1 cellular context compared by ENCODE assay signal in genomic region chr1:167641786-167642500, GRCh38.
A peak's percentile ranks its signal among the peaks of the same experiment; 100 is the strongest.
TF ChIP-seq lines count a peak whose summit lies in the region.

No MANE protein-coding gene starts in this region.

TF ChIP-seq in K562, 482 proteins besides CTCF, POLR2A, EP300 and RAD21 (continued from another document):
- TF ChIP-seq ZBTB33 (CRISPR knock-in tag; IDR thresholded peaks at IDR 0.05), result no peak
- no peak for TF ChIP-seq ZSCAN29 (IDR thresholded peaks at IDR 0.05)
- TF ChIP-seq BRCA1 (IDR thresholded peaks at IDR 0.05), result no peak
- no peak for TF ChIP-seq BRCA1 (CRISPR knock-in tag; IDR thresholded peaks at IDR 0.05)
- TF ChIP-seq JUND (IDR thresholded peaks at IDR 0.05; ENCODE audit: borderline replicate concordance, low read depth, low read length), result peak; percentile 24; the same call in 1 of the 2 replicates
- 0 out of 3 replicates have a peak, but pooled peaks have one; percentile 39 for TF ChIP-seq JUND (tag; IDR thresholded peaks at IDR 0.05; ENCODE audit: borderline replicate concordance, low read depth, low read length)
- TF ChIP-seq ZEB2 (IDR thresholded peaks at IDR 0.05), result no peak
- TF ChIP-seq SMAD4 (CRISPR knock-in tag; conservative IDR thresholded peaks at IDR 0.05), result 0 out of 2 replicates have a peak, but pooled peaks have one; percentile 20
- no peak for TF ChIP-seq GABPA (tag; conservative IDR thresholded peaks at IDR 0.05; ENCODE audit: low read depth)
- peak; percentile 26; the same call in 1 of the 2 replicates for TF ChIP-seq NFIC (IDR thresholded peaks at IDR 0.05)
- no peak; the same call in none of the 2 replicates for TF ChIP-seq STAT5A (IDR thresholded peaks at IDR 0.05; ENCODE audit: borderline replicate concordance, low read length)
- TF ChIP-seq POLR2AphosphoS5 (IDR thresholded peaks at IDR 0.05; ENCODE audit: control insufficient read depth, insufficient read depth, low read depth, low read length), result peak; percentile 58
- no peak for TF ChIP-seq STAT6 (CRISPR knock-in tag; IDR thresholded peaks at IDR 0.05)
- no peak for TF ChIP-seq HOXB6 (CRISPR knock-in tag; IDR thresholded peaks at IDR 0.05; ENCODE audit: borderline replicate concordance)
- TF ChIP-seq SMARCA4 (IDR thresholded peaks at IDR 0.05), result peak; percentile 57
- TF ChIP-seq IRF1 (CRISPR knock-in tag; IDR thresholded peaks at IDR 0.05; ENCODE audit: borderline replicate concordance), result no peak
- TF ChIP-seq CTBP1 (IDR thresholded peaks at IDR 0.05; ENCODE audit: borderline replicate concordance), result no peak; the same call in 1 of the 2 replicates
- 0 out of 2 replicates have a peak, but pooled peaks have one; percentile 42 for TF ChIP-seq HMG20B (CRISPR knock-in tag; IDR thresholded peaks at IDR 0.05)
- TF ChIP-seq MTF1 (CRISPR knock-in tag; IDR thresholded peaks at IDR 0.05; ENCODE audit: borderline replicate concordance), result no peak
- TF ChIP-seq SMARCE1 (IDR thresholded peaks at IDR 0.05), result 0 out of 2 replicates have a peak, but pooled peaks have one; percentile 20
- TF ChIP-seq DACH1 (IDR thresholded peaks at IDR 0.05; ENCODE audit: partially characterized antibody), result peak; percentile 87
- TF ChIP-seq ESRRA (IDR thresholded peaks at IDR 0.05; ENCODE audit: borderline replicate concordance, low read depth), result no peak; the same call in 1 of the 2 replicates
- 0 out of 2 replicates have a peak, but pooled peaks have one; percentile 29 for TF ChIP-seq ZBTB9 (CRISPR knock-in tag; IDR thresholded peaks at IDR 0.05)
- no peak for TF ChIP-seq HNRNPUL1 (IDR thresholded peaks at IDR 0.05; ENCODE audit: low read length)
- TF ChIP-seq TEAD4 (IDR thresholded peaks at IDR 0.05; ENCODE audit: low read length), result peak; percentile 75
- no peak for TF ChIP-seq TEAD4 (CRISPR knock-in tag; IDR thresholded peaks at IDR 0.05; ENCODE audit: borderline replicate concordance)
- TF ChIP-seq POLR2B (IDR thresholded peaks at IDR 0.05; ENCODE audit: low read depth, partially characterized antibody), result peak; percentile 37
- TF ChIP-seq ZNF584 (CRISPR knock-in tag; IDR thresholded peaks at IDR 0.05; ENCODE audit: low read depth), result no peak
- peak; percentile 60 to 61; a peak in 2 of 4 replicates for TF ChIP-seq KDM1A (IDR thresholded peaks at IDR 0.05)
- TF ChIP-seq ZNF592 (IDR thresholded peaks at IDR 0.05), result 0 out of 2 replicates have a peak, but pooled peaks have one; percentile 20
- TF ChIP-seq BHLHE40 (IDR thresholded peaks at IDR 0.05; ENCODE audit: low read length), result no peak
- peak; percentile 81 for TF ChIP-seq CBFA2T3 (IDR thresholded peaks at IDR 0.05)
- TF ChIP-seq MLX (CRISPR knock-in tag; conservative IDR thresholded peaks at IDR 0.05), result no peak
- peak; percentile 99 for TF ChIP-seq C11orf30 (IDR thresholded peaks at IDR 0.05; ENCODE audit: low read depth)
- TF ChIP-seq TFAP4 (CRISPR knock-in tag; IDR thresholded peaks at IDR 0.05; ENCODE audit: borderline replicate concordance), result peak; percentile 43; the same call in 1 of the 2 replicates
- no peak for TF ChIP-seq FIP1L1 (IDR thresholded peaks at IDR 0.05; ENCODE audit: low read depth, low read length, poor library complexity, severe bottlenecking)
- no peak for TF ChIP-seq PHTF2 (CRISPR knock-in tag; IDR thresholded peaks at IDR 0.05)
- peak; percentile 74 for TF ChIP-seq ARID1B (IDR thresholded peaks at IDR 0.05)
- TF ChIP-seq MLLT1 (IDR thresholded peaks at IDR 0.05), result peak in 1 of 2 experiments; percentile 98; a peak in 2 of 4 replicates
- 0 out of 4 replicates have a peak, but pooled peaks of 1 of the 2 experiments have one; percentile 26 for TF ChIP-seq FOXK2 (conservative IDR thresholded peaks at IDR 0.05 in 1 of 2, IDR thresholded peaks at IDR 0.05 in 1 of 2; ENCODE audit: low read depth in 2 of 2)
- TF ChIP-seq MAX (CRISPR knock-in tag; IDR thresholded peaks at IDR 0.05), result peak; percentile 46; the same call in 1 of the 2 replicates
- TF ChIP-seq SMARCA5 (IDR thresholded peaks at IDR 0.05), result no peak
- peak; percentile 22; the same call in 1 of the 2 replicates for TF ChIP-seq PKNOX1 (IDR thresholded peaks at IDR 0.05)
- 0 out of 4 replicates have a peak, but pooled peaks of 1 of the 2 experiments have one; percentile 9 for TF ChIP-seq TRIM24 (IDR thresholded peaks at IDR 0.05)
- no peak for TF ChIP-seq HCFC1 (IDR thresholded peaks at IDR 0.05; ENCODE audit: low read depth, low read length)
- TF ChIP-seq DPF2 (IDR thresholded peaks at IDR 0.05), result peak; percentile 76
- TF ChIP-seq LEF1 (IDR thresholded peaks at IDR 0.05), result 0 out of 2 replicates have a peak, but pooled peaks have one; percentile 22
- peak; percentile 60 for TF ChIP-seq NCOR1 (IDR thresholded peaks at IDR 0.05)
- TF ChIP-seq TAL1 (IDR thresholded peaks at IDR 0.05), result peak; percentile 61
